Comparison of ENCODE assay signal across 8 cellular contexts in genomic region chr17:39547713-39548478, GRCh38. TPM values are rescaled to one million over a fixed set of nuclear protein-coding genes. Genes with fewer than 3 reads are reported as not detected.
DNase-seq lines count a peak whose midpoint lies in the region; ATAC-seq, FAIRE-seq and TF ChIP-seq lines count a peak whose summit lies in the region.

No MANE protein-coding gene starts in this region.

- H3K4me1 ChIP-seq in kidney (ENCODE audit: control insufficient read depth in 1 of 2, insufficient read depth in 1 of 2, low read depth in 1 of 2, low read length in 2 of 2) = no peaks in the 10 kb centered on the region

- H3K27me3 ChIP-seq in GM06990 (replicated peaks; ENCODE audit: control insufficient read depth, insufficient read depth, low read length) = no peaks in the 10 kb centered on the region
- H3K27me3 ChIP-seq in MG63 = no peaks in the 10 kb centered on the region

- no peak for FAIRE-seq in kidney (lab: Jason Lieb, UNC)

- H3K36me3 ChIP-seq in GM06990 (ENCODE audit: control insufficient read depth, insufficient read depth, low read length) = peaks cover 12% of the 10 kb centered on the region
- H3K36me3 ChIP-seq in MG63 = peaks cover 22% of the 10 kb centered on the region
- H3K36me3 ChIP-seq in kidney (ENCODE audit: control insufficient read depth in 1 of 2, insufficient read depth in 2 of 2, low read length in 2 of 2) = peaks cover 11 to 48% of the 10 kb centered on the region in 2 donors

- DNase-seq in GM06990 (ENCODE audit: extremely low read depth, insufficient read length) = peak; percentile 45
- DNase-seq in MG63 = peak; percentile 31
- peak; percentile 17 for DNase-seq in brain pericyte (ENCODE audit: low read depth, low spot score)
- no peak for DNase-seq in kidney
- peak; percentile 85 to 86 for DNase-seq in stimulated activated CD4-positive, alpha-beta T cell treated with anti-CD3 and anti-CD28 coated beads, Interleukin-2, amount 100 ng/mL, for 24 hours

- intact Hi-C loops in kidney (cut with DNase I) = loop anchor here (10.0 kb wide), 1 partner anchor 77 kb away; the partner anchor contains the start of gene PPP1R1B

- peak; percentile 95 for TF ChIP-seq CTCF in GM06990 (IDR thresholded peaks at IDR 0.05; ENCODE audit: insufficient read depth, low read length, poor library complexity, severe bottlenecking)
- TF ChIP-seq CTCF in VCaP (conservative IDR thresholded peaks at IDR 0.05) = peak; percentile 97
- TF ChIP-seq CTCF in kidney (IDR thresholded peaks at IDR 0.05; ENCODE audit: borderline replicate concordance, extremely low read depth, insufficient read depth) = peak; percentile 68

- ATAC-seq in HG02798 (IDR thresholded peaks at IDR 0.05; ENCODE audit: poor library complexity, unreplicated experiment) (no peak), GM21423 (IDR thresholded peaks at IDR 0.05; ENCODE audit: unreplicated experiment) (no peak)

- H3K4me3 ChIP-seq in GM06990 (replicated peaks; ENCODE audit: low read depth, low read length) (no peak overlapping the region), MG63 (no peak overlapping the region), kidney (ENCODE audit: low read length in 2 of 2) (no peak overlapping the region)

- H3K9me3 ChIP-seq in MG63 (no peaks in the 10 kb centered on the region), kidney (ENCODE audit: control insufficient read depth in 1 of 2, low read length in 2 of 2) (no peaks in the 10 kb centered on the region)

- H3K27ac ChIP-seq in VCaP = no peak overlapping the region
- H3K27ac ChIP-seq in kidney (ENCODE audit: low read depth in 2 of 2, low read length in 2 of 2) = no peak overlapping the region

- no peak overlapping the region for H3K9ac ChIP-seq in kidney (ENCODE audit: low read length in 2 of 2)

RNA-seq across cellular contexts. Expression of gene NEUROD2, which starts 59.8 kb away (rescaled TPM):
- not detected in 2 replicates for total RNA-seq in MG63 (2014; rRNA removed; shearing (Covaris generic); ENCODE audit: low replicate concordance)
- total RNA-seq in kidney = not detected
- polyA plus RNA-seq in kidney (ENCODE audit: insufficient read depth, low read depth, low replicate concordance) = not detected
